Comparison of ENCODE assay signal across 10 cellular contexts in genomic region chr4:83561381-83561780, GRCh38. TPM values are rescaled to one million over a fixed set of nuclear protein-coding genes. Genes with fewer than 3 reads are reported as not detected.
DNase-seq lines count a peak whose midpoint lies in the region; TF ChIP-seq lines count a peak whose summit lies in the region.
"Had no signal": no experiment of that assay in that cellular context is flagged by ENCODE, and none has a peak within 500 bp of the region (broad histone marks: within the 10 kb centered on the region; RNA-seq: fewer than 3 reads in every experiment).

No MANE protein-coding gene starts in this region.

- TF ChIP-seq CTCF in uterus (IDR thresholded peaks at IDR 0.05) = no peak

- no peak for TF ChIP-seq POLR2A in uterus (IDR thresholded peaks at IDR 0.05)

- H3K4me3 ChIP-seq in uterus = no peak overlapping the region
- H3K4me3 ChIP-seq: SK-N-MC had no signal

- intact Hi-C loops in uterus (cut with DNase I; ENCODE audit: low total_unique reads) = no loop called here

- H3K9me3 ChIP-seq in uterus = no peaks in the 10 kb centered on the region

- no peaks in the 10 kb centered on the region for H3K4me1 ChIP-seq in uterus

- H3K27me3 ChIP-seq in uterus = no peaks in the 10 kb centered on the region

- DNase-seq in EH (ENCODE audit: low read depth) = peak; percentile 24
- DNase-seq in MV-4-11 (lab: John Stamatoyannopoulos, UW) = peak; percentile 92
- DNase-seq in dermis microvascular lymphatic vessel endothelial cell (ENCODE audit: low read depth in 2 of 2) = peak; percentile 56 to 73
- peak; percentile 17 for DNase-seq in non-pigmented ciliary epithelial cell (ENCODE audit: low read depth)
- no peak for DNase-seq in uterus
- no peak for DNase-seq in NCI-H1417 (lab: John Stamatoyannopoulos, UW)
- no peak for DNase-seq in NCI-H187 treated with DMSO at 0.1 percent for 48 hours (lab: John Stamatoyannopoulos, UW)
- DNase-seq in NCI-H146 (lab: John Stamatoyannopoulos, UW) = no peak
- DNase-seq: aorta had no signal

- no peaks in the 10 kb centered on the region for H3K36me3 ChIP-seq in uterus

- no peak overlapping the region for H3K27ac ChIP-seq in uterus
- H3K27ac ChIP-seq: SK-N-MC had no signal

RNA-seq across cellular contexts. Expression of gene GPAT3, which starts 25.5 kb away (rescaled TPM):
- 14.5 and 17.3 TPM in 2 replicates for total RNA-seq in dermis microvascular lymphatic vessel endothelial cell
- total RNA-seq in uterus = 1 to 10 TPM; 3.8 to 8.1 (median 4.7) TPM

Comparison
In these comparisons a context has a peak if more than half of its experiments do, and no peak if none do; other contexts are left out.
1. DNase-seq: peak in EH (single experiment), MV-4-11 (single experiment), dermis microvascular lymphatic vessel endothelial cell (2 of 2) and non-pigmented ciliary epithelial cell (single experiment); none in uterus (0 of 2), NCI-H1417 (0 of 3), NCI-H187 treated with DMSO at 0.1 percent for 48 hours (single experiment) and NCI-H146 (single experiment).